Comparison of ENCODE assay signal across 29 cellular contexts in the genomic region with DNA sequence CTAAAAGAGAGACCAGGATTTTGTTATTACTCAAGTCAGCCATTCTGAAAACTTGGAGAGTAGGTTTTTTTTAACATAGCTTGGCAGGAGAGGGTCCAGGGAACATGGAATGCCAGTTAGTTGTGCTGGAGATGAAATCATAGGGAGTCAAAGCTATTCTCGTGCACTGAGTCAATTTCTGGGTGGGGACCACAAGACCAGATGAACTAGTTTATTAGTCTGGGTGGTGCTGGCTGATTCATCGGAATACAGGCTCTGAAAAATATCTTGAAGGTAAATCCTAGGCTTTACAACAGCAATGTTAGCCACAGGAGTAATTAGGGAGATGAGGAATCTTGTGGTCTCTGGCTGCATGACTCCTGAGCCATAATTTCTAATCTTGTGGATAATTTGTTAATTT.
A peak's percentile ranks its signal among the peaks of the same experiment; 100 is the strongest.
DNase-seq lines count a peak whose midpoint lies in the region; ATAC-seq and TF ChIP-seq lines count a peak whose summit lies in the region.
"Had no signal": no experiment of that assay in that cellular context is flagged by ENCODE, and none has a peak within 500 bp of the region (broad histone marks: within the 10 kb centered on the region; RNA-seq: fewer than 3 reads in every experiment).

No MANE protein-coding gene starts in this region.

- H3K36me3 ChIP-seq in GM23248 (ENCODE audit: low read depth) (no peaks in the 10 kb centered on the region), right lobe of liver (no peaks in the 10 kb centered on the region)
- H3K36me3 ChIP-seq: adrenal gland, gastrocnemius medialis, ovary, vagina had no signal

- no peak for TF ChIP-seq POLR2A in right lobe of liver (IDR thresholded peaks at IDR 0.05)

- H3K4me1 ChIP-seq in GM23248 (ENCODE audit: insufficient read depth) (peaks cover 10% of the 10 kb centered on the region; the same call in 1 of the 2 replicates), right lobe of liver (no peaks in the 10 kb centered on the region)
- H3K4me1 ChIP-seq: adrenal gland, gastrocnemius medialis, vagina had no signal

- H3K4me3 ChIP-seq in GM23248 (no peak overlapping the region), fibroblast of mammary gland (ENCODE audit: control insufficient read depth, low read depth, low read length) (no peak overlapping the region), retinal pigment epithelial cell (ENCODE audit: low read length) (no peak overlapping the region), right lobe of liver (no peak overlapping the region)
- H3K4me3 ChIP-seq: adrenal gland, gastrocnemius medialis, ovary, vagina had no signal

- peak; percentile 87 for DNase-seq in GM23248
- peak; percentile 50 for DNase-seq in T1000 (lab: John Stamatoyannopoulos, UW)
- DNase-seq in fibroblast of mammary gland (ENCODE audit: low read depth): peak; percentile 81
- DNase-seq in retinal pigment epithelial cell (ENCODE audit: low read depth): peak; percentile 25
- DNase-seq in activated CD4-positive, alpha-beta T cell treated with anti-CD3 and anti-CD28 coated beads, Interleukin-2, amount 50 U/mL, for 1 hour: no peak
- DNase-seq in activated CD4-positive, alpha-beta T cell treated with anti-CD3 and anti-CD28 coated beads, Interleukin-2, amount 50 U/mL, for 4 hours: no peak
- DNase-seq in right lobe of liver: no peak
- DNase-seq: activated B cell treated with CpG ODN at 0.5 μM for 24 hours; activated CD4-positive, alpha-beta memory T cell treated with anti-CD3 and anti-CD28 coated beads for 36 hours; activated gamma-delta T cell; adrenal gland; caudate nucleus; CD4-positive, CD25-positive, alpha-beta regulatory T cell; dermis blood vessel endothelial cell; gastrocnemius medialis; H7; hypothalamus; kidney glomerular epithelial cell; mesendoderm; natural killer cell; NCI-H146; NCI-H2171; NCI-H526 treated with DMSO at 0.1 percent for 48 hours; ovary; T-helper 9 cell had no signal

- no peak overlapping the region for H3K4me2 ChIP-seq in GM23248 (ENCODE audit: unreplicated experiment)

- TF ChIP-seq CTCF in fibroblast of mammary gland (conservative IDR thresholded peaks at IDR 0.05; ENCODE audit: control insufficient read depth, insufficient read depth, low read depth, low read length) (no peak), retinal pigment epithelial cell (conservative IDR thresholded peaks at IDR 0.05; ENCODE audit: low read depth, low read length) (no peak), right lobe of liver (IDR thresholded peaks at IDR 0.05) (no peak)

- intact Hi-C loops in right lobe of liver (cut with DNase I): no loop called here

- H3K79me2 ChIP-seq in GM23248 (ENCODE audit: insufficient read depth): no peaks in the 10 kb centered on the region

- H2AFZ ChIP-seq in GM23248: no peak overlapping the region

- peaks cover 15% of the 10 kb centered on the region; the same call in 1 of the 2 replicates for H3F3A ChIP-seq in GM23248 (ENCODE audit: insufficient read depth)

- no peaks in the 10 kb centered on the region for H3K27me3 ChIP-seq in GM23248 (replicated peaks; ENCODE audit: insufficient read depth)
- no peaks in the 10 kb centered on the region for H3K27me3 ChIP-seq in right lobe of liver
- H3K27me3 ChIP-seq: adrenal gland, gastrocnemius medialis, ovary, vagina had no signal

- H3K9ac ChIP-seq in GM23248: no peak overlapping the region

- H4K20me1 ChIP-seq in GM23248 (ENCODE audit: insufficient read depth): no peaks in the 10 kb centered on the region

- no peaks in the 10 kb centered on the region for H3K9me3 ChIP-seq in GM23248 (ENCODE audit: low read depth)
- no peaks in the 10 kb centered on the region for H3K9me3 ChIP-seq in right lobe of liver
- H3K9me3 ChIP-seq: adrenal gland, gastrocnemius medialis, ovary, vagina had no signal

- no peak for ATAC-seq in HG03196 (IDR thresholded peaks at IDR 0.05; ENCODE audit: unreplicated experiment)
- ATAC-seq in right lobe of liver: no peak
- ATAC-seq: gastrocnemius medialis, natural killer cell, Right ventricle myocardium inferior, sciatic nerve had no signal

- peak overlapping the region; percentile 55 for H3K27ac ChIP-seq in GM23248
- H3K27ac ChIP-seq in right lobe of liver: no peak overlapping the region
- H3K27ac ChIP-seq: adrenal gland, gastrocnemius medialis, ovary, vagina had no signal

- in situ Hi-C loops in GM23248 (cut with MboI): no loop called here

- WGBS in GM23248 (ENCODE audit: low coverage in 1 of 2, low lambda C conversion rate in 2 of 2, missing lambda C conversion rate in 2 of 2), 2 experiments: 0 to 2% methylated on average over 2 of the region's 2 CpGs
- WGBS in right lobe of liver (ENCODE audit: insufficient coverage, low coverage, low lambda C conversion rate, missing lambda C conversion rate): 50% methylated on average over 2 of the region's 2 CpGs

- no peaks in the 10 kb centered on the region for H3K9me2 ChIP-seq in GM23248 (ENCODE audit: insufficient read depth)

Comparison
In these comparisons a context has a peak if more than half of its experiments do, and no peak if none do; other contexts are left out.
1. DNase-seq: peak in GM23248 (single experiment), T1000 (single experiment), fibroblast of mammary gland (single experiment) and retinal pigment epithelial cell (single experiment); none in activated CD4-positive, alpha-beta T cell treated with anti-CD3 and anti-CD28 coated beads, Interleukin-2, amount 50 U/mL, for 1 hour (single experiment), activated CD4-positive, alpha-beta T cell treated with anti-CD3 and anti-CD28 coated beads, Interleukin-2, amount 50 U/mL, for 4 hours (0 of 2) and right lobe of liver (0 of 3).